ENCODE assay signal across 8 cellular contexts in genomic region chr4:2937146-2937857, GRCh38. TPM values are rescaled to one million over a fixed set of nuclear protein-coding genes. Genes with fewer than 3 reads are reported as not detected.
DNase-seq lines count a peak whose midpoint lies in the region; ATAC-seq, FAIRE-seq and TF ChIP-seq lines count a peak whose summit lies in the region.

No MANE protein-coding gene starts in this region.

- H3K9me3 ChIP-seq in DND-41 (ENCODE audit: insufficient read depth, low read length, severe bottlenecking) = no peaks in the 10 kb centered on the region
- H3K9me3 ChIP-seq in K562 (replicated peaks; ENCODE audit: control insufficient read depth, insufficient read depth, low read depth, low read length) = no peaks in the 10 kb centered on the region
- no peaks in the 10 kb centered on the region for H3K9me3 ChIP-seq in osteoblast (ENCODE audit: low read depth, low read length)

- intact Hi-C loops in K562 (cut with micrococcal nuclease) = no loop called here

- no TSS peak for BruUV-seq in K562 (replicated peaks; lab: Mats Ljungman, UMichigan)

- TF ChIP-seq POLR2A in K562 (conservative IDR thresholded peaks at IDR 0.05) = peak; percentile 56

- H4K20me1 ChIP-seq in DND-41 (ENCODE audit: insufficient read depth, low read length) = peaks cover 53% of the 10 kb centered on the region
- peaks cover 17% of the 10 kb centered on the region; the same call in 1 of the 2 replicates for H4K20me1 ChIP-seq in K562 (replicated peaks; ENCODE audit: control insufficient read depth, insufficient read depth, low read length)
- H4K20me1 ChIP-seq in osteoblast (ENCODE audit: insufficient read depth, low read length) = peaks cover 24% of the 10 kb centered on the region

- H3K36me3 ChIP-seq in DND-41 (ENCODE audit: insufficient read depth, low read length) (peaks cover 64% of the 10 kb centered on the region), K562 (ENCODE audit: control insufficient read depth, insufficient read depth, low read length) (peaks cover 62% of the 10 kb centered on the region), osteoblast (ENCODE audit: insufficient read depth, low read length) (peaks cover 51% of the 10 kb centered on the region)

- CTCF ChIA-PET in K562 (lab: Yijun Ruan, JAX; ENCODE audit: low intra/inter-chr PET ratio) = no interaction called here

- peaks cover 44% of the 10 kb centered on the region for H3K4me1 ChIP-seq in DND-41 (ENCODE audit: insufficient read depth, low read length)
- peaks cover 17 to 58% of the 10 kb centered on the region in 2 experiments; a peak in 4 of 5 replicates for H3K4me1 ChIP-seq in K562 (replicated peaks in 1 of 2; ENCODE audit: control insufficient read depth in 2 of 2, insufficient read depth in 2 of 2, low read length in 2 of 2)
- peaks cover 29% of the 10 kb centered on the region for H3K4me1 ChIP-seq in osteoblast (ENCODE audit: insufficient read depth, low read length)

- FAIRE-seq in K562 (lab: Jason Lieb, UNC) (no peak), D721Med (lab: Jason Lieb, UNC) (no peak)

- in situ Hi-C loops in K562 (cut with MboI) = no loop called here

- H3K27me3 ChIP-seq in DND-41 (ENCODE audit: insufficient read depth, low read length, poor library complexity) = no peaks in the 10 kb centered on the region
- H3K27me3 ChIP-seq in K562 (ENCODE audit: control insufficient read depth in 2 of 2, insufficient read depth in 2 of 2, low read length in 2 of 2) = no peaks in the 10 kb centered on the region
- H3K27me3 ChIP-seq in osteoblast (ENCODE audit: insufficient read depth, low read length) = no peaks in the 10 kb centered on the region

- TF ChIP-seq CTCF in DND-41 (IDR thresholded peaks at IDR 0.05; ENCODE audit: borderline replicate concordance, extremely low read depth, low read length, poor library complexity, severe bottlenecking) (no peak), K562 (IDR thresholded peaks at IDR 0.05 in 2 of 3, conservative IDR thresholded peaks at IDR 0.05 in 1 of 3; ENCODE audit: insufficient read depth in 2 of 3, low read depth in 1 of 3, low read length in 3 of 3) (no peak), osteoblast (IDR thresholded peaks at IDR 0.05; ENCODE audit: extremely low read depth, low read depth, low read length) (no peak), D721Med (IDR thresholded peaks at IDR 0.05; ENCODE audit: insufficient read depth, missing control alignments) (no peak)

- H3K27ac ChIP-seq in DND-41 (ENCODE audit: low read length) (no peak overlapping the region), K562 (ENCODE audit: extremely low read depth, low read depth, low read length) (peak overlapping the region; percentile 68; the same call in 2 of the 3 replicates), osteoblast (ENCODE audit: low read depth, low read length) (peak overlapping the region; percentile 94)

- TF ChIP-seq RAD21 in K562 (CRISPR knock-in tag; conservative IDR thresholded peaks at IDR 0.05 in 1 of 2, IDR thresholded peaks at IDR 0.05 in 1 of 2) = no peak

- 75% methylated on average over 17 of the region's 23 CpGs for WGBS in K562 (ENCODE audit: insufficient coverage, low coverage, missing lambda C conversion rate)

- no peak for TF ChIP-seq EP300 in K562 (IDR thresholded peaks at IDR 0.05; ENCODE audit: low read length)

- H2AFZ ChIP-seq in DND-41 (ENCODE audit: low read depth, low read length) = no peak overlapping the region
- no peak overlapping the region for H2AFZ ChIP-seq in K562 (ENCODE audit: low read depth, low read length)
- H2AFZ ChIP-seq in osteoblast (ENCODE audit: low read length) = no peak overlapping the region

- no peak overlapping the region for H3K9ac ChIP-seq in DND-41 (ENCODE audit: low read depth, low read length)
- H3K9ac ChIP-seq in K562 (ENCODE audit: insufficient read depth in 1 of 2, low read depth in 2 of 2, low read length in 2 of 2) = peak overlapping the region in 1 of 2 experiments; percentile 72; a peak in 2 of 4 replicates

- H3K4me3 ChIP-seq in DND-41 (ENCODE audit: low read depth in 1 of 2, low read length in 2 of 2) (no peak overlapping the region), K562 (no peak overlapping the region), osteoblast (ENCODE audit: insufficient read depth, low read length) (no peak overlapping the region)

- ATAC-seq in DND-41 (ENCODE audit: insufficient read depth, low read depth) (no peak), K562 (no peak), GM21367 (IDR thresholded peaks at IDR 0.05; ENCODE audit: unreplicated experiment) (no peak), GM18909 (IDR thresholded peaks at IDR 0.05; ENCODE audit: poor library complexity, unreplicated experiment) (no peak)

- H3K9me1 ChIP-seq in K562 (ENCODE audit: control insufficient read depth, insufficient read depth, low read length) = no peaks in the 10 kb centered on the region

- DNase-seq in DND-41 = no peak
- peak; percentile 95 for DNase-seq in HPDE6-E6E7 (ENCODE audit: extremely low spot score)
- DNase-seq in K562 (ENCODE audit: extremely low read depth in 1 of 4, low spot score in 3 of 4) = no peak
- DNase-seq in osteoblast (ENCODE audit: insufficient read length, low spot score, missing footprints) = peak; percentile 91
- DNase-seq in D721Med (ENCODE audit: insufficient read length, low spot score) = no peak
- DNase-seq in GM19240 (ENCODE audit: insufficient read length, low spot score) = no peak

- H3K79me2 ChIP-seq in DND-41 (ENCODE audit: insufficient read depth, low read length) (peaks cover 13% of the 10 kb centered on the region), K562 (ENCODE audit: control insufficient read depth, insufficient read depth, low read length) (peaks cover 28% of the 10 kb centered on the region; the same call in 2 of the 3 replicates), osteoblast (ENCODE audit: insufficient read depth, low read length) (peaks cover 31% of the 10 kb centered on the region)

- POLR2A ChIA-PET in K562 (lab: Yijun Ruan, JAX) = interaction anchor here (0.7 to 2.7 kb wide), 4 partner anchors 10 to 46 kb away, joined by 3 to 30 read pairs (median 4); partner anchors contain the start of genes GRK4 and NOP14

- H3K4me2 ChIP-seq in DND-41 (ENCODE audit: insufficient read depth, low read length) (peak overlapping the region; percentile 3; the same call in 1 of the 2 replicates), K562 (ENCODE audit: insufficient read depth, low read length) (no peak overlapping the region), osteoblast (ENCODE audit: insufficient read depth, low read length) (peak overlapping the region; percentile 21)

TF ChIP-seq in K562, 482 proteins besides CTCF, POLR2A, EP300 and RAD21 (continues in another document):
- 0 out of 2 replicates have a peak, but pooled peaks have one; percentile 30 for TF ChIP-seq ZNF511 (CRISPR knock-in tag; IDR thresholded peaks at IDR 0.05)

RNA-seq across cellular contexts. Expression of gene NOP14, which starts 25.9 kb away (rescaled TPM):
- 31.1 and 38.1 TPM in 2 replicates for total RNA-seq in K562 (2011; cell fraction: chromatin; rRNA removed; ENCODE audit: low replicate concordance)
- 16.3 and 18.0 TPM in 2 replicates for total RNA-seq in K562 (2011; cell fraction: nucleolus; rRNA removed)
- total RNA-seq in K562 (2011; cell fraction: nucleoplasm; rRNA removed) = 15.6 and 17.2 TPM in 2 replicates
- total RNA-seq in K562 (2014; rRNA removed) (50.9 and 56.1 TPM in 2 replicates), K562 (2014; rRNA removed; fragmentation: Illumina TruSeq; extraction: Trizol) (53.8 and 55.0 TPM in 2 replicates), K562 (2015; rRNA removed; fragmentation: Illumina TruSeq; extraction: Trizol) (61.1 and 61.7 TPM in 2 replicates), K562 (2021) (69.8 and 76.0 TPM in 2 replicates), osteoblast (24.2 and 30.0 TPM in 2 replicates)
- polyA plus RNA-seq in K562 (2011; rRNA removed) (13.4 and 15.2 TPM in 2 replicates), K562 (2014; fragmentation: Illumina TruSeq; extraction: Trizol) (62.1 and 62.4 TPM in 2 replicates), K562 (2014; fragmentation: Nextera tagmentation; extraction: Ambion mirVana) (10 to 100 TPM; 12.7 to 12.9 TPM), K562 (2014; rRNA removed) (30.1 and 33.3 TPM in 2 replicates)
- polyA plus RNA-seq in K562 (2011; cell fraction: cytosol; rRNA removed) = 9.5 and 9.6 TPM in 2 replicates
- 22.6 and 28.3 TPM in 2 replicates for polyA plus RNA-seq in K562 (2011; cell fraction: nucleus; rRNA removed)
- polyA plus RNA-seq in K562 (2012) = 43.6 and 52.5 TPM in 2 replicates
- polyA minus RNA-seq in K562 (2011; rRNA and poly(A)+ RNA removed) = 32.6 and 36.6 TPM in 2 replicates
- 25.7 and 27.8 TPM in 2 replicates for polyA minus RNA-seq in K562 (2011; cell fraction: cytosol; rRNA and poly(A)+ RNA removed)
- 11.3 and 11.9 TPM in 2 replicates for polyA minus RNA-seq in K562 (2011; cell fraction: nucleus; rRNA and poly(A)+ RNA removed)

RNA-seq across cellular contexts. Expression of gene GRK4, which starts 26.1 kb away (rescaled TPM):
- 7.9 and 8.5 TPM in 2 replicates for total RNA-seq in K562 (2011; cell fraction: chromatin; rRNA removed; ENCODE audit: low replicate concordance)
- 6.2 and 7.8 TPM in 2 replicates for total RNA-seq in K562 (2011; cell fraction: nucleolus; rRNA removed)
- 7.3 and 8.0 TPM in 2 replicates for total RNA-seq in K562 (2011; cell fraction: nucleoplasm; rRNA removed)
- total RNA-seq in K562 (2014; rRNA removed) = 2.5 and 3.1 TPM in 2 replicates
- 4.5 and 4.6 TPM in 2 replicates for total RNA-seq in K562 (2014; rRNA removed; fragmentation: Illumina TruSeq; extraction: Trizol)
- 3.3 and 3.6 TPM in 2 replicates for total RNA-seq in K562 (2015; rRNA removed; fragmentation: Illumina TruSeq; extraction: Trizol)
- 4.8 and 4.9 TPM in 2 replicates for total RNA-seq in K562 (2021)
- 3.3 and 4.0 TPM in 2 replicates for polyA plus RNA-seq in K562 (2011; rRNA removed)
- polyA plus RNA-seq in K562 (2011; cell fraction: cytosol; rRNA removed) = 2.0 and 3.8 TPM in 2 replicates
- polyA plus RNA-seq in K562 (2011; cell fraction: nucleus; rRNA removed) = 2.5 and 2.9 TPM in 2 replicates
- 3.1 and 3.7 TPM in 2 replicates for polyA plus RNA-seq in K562 (2012)
- polyA plus RNA-seq in K562 (2014; fragmentation: Illumina TruSeq; extraction: Trizol) = 2.6 and 3.0 TPM in 2 replicates
- polyA plus RNA-seq in K562 (2014; fragmentation: Nextera tagmentation; extraction: Ambion mirVana) = 1 to 10 TPM; 1.1 to 1.2 TPM
- 2.6 and 2.9 TPM in 2 replicates for polyA plus RNA-seq in K562 (2014; rRNA removed)
- polyA minus RNA-seq in K562 (2011; rRNA and poly(A)+ RNA removed) = 3.0 and 3.2 TPM in 2 replicates
- polyA minus RNA-seq in K562 (2011; cell fraction: cytosol; rRNA and poly(A)+ RNA removed) = 2.3 and 2.4 TPM in 2 replicates
- polyA minus RNA-seq in K562 (2011; cell fraction: nucleus; rRNA and poly(A)+ RNA removed) = 1.9 and 3.2 TPM in 2 replicates
- 7.4 and 7.6 TPM in 2 replicates for total RNA-seq in osteoblast

Comparison
In these comparisons a context has a peak if more than half of its experiments do, and no peak if none do; other contexts are left out.
1. DNase-seq: peak in HPDE6-E6E7 (single experiment) and osteoblast (single experiment); none in DND-41 (single experiment), K562 (0 of 4), D721Med (single experiment) and GM19240 (single experiment).